Comparison of ENCODE assay signal across 31 cellular contexts in the genomic region with DNA sequence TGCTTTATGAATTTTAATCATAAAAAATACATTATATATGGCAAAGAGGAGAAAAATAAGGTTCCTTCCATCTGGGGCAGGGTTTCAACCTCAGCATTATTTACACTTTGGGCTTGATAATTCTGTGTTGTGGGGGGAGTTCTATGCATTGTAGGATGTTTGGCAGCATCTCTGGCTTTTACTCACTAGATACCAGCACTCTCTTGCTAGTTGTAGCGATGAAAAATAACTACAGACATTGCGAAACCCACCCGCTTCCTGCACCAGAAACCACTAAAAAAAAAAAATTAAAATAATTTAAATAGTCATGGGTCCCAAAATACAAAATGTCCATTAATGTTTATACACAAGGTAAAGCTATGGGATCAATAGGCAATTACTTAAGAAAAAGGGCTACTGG.
"Had no signal": no experiment of that assay in that cellular context is flagged by ENCODE, and none has a peak within 500 bp of the region (broad histone marks: within the 10 kb centered on the region; RNA-seq: fewer than 3 reads in every experiment).

No MANE protein-coding gene starts in this region.

- H3K4me3 Mint-ChIP-seq: activated naive CD8-positive, alpha-beta T cell; central memory CD8-positive, alpha-beta T cell; nephron; T-helper 2 cell treated with Interferon-gamma antibody and Interleukin-4, amounts not matched to agents 5 μg/mL and 100 μg/mL, for 36 hours had no signal

- DNase-seq: activated CD4-positive, alpha-beta T cell treated with anti-CD3 and anti-CD28 coated beads for 4 hours; activated CD4-positive, alpha-beta T cell treated with anti-CD3 and anti-CD28 coated beads, Interleukin-2, amount 50 U/mL, for 4 hours; activated CD8-positive, alpha-beta memory T cell treated with anti-CD3 and anti-CD28 coated beads for 24 hours; activated effector memory CD4-positive, alpha-beta T cell treated with Interleukin-2 at 50 U/mL for 16 hours; activated naive CD4-positive, alpha-beta T cell treated with Interleukin-2 at 50 U/mL for 16 hours; anterior cingulate cortex; dermis blood vessel endothelial cell; effector CD4-positive, alpha-beta T cell; foreskin keratinocyte; heart left ventricle; hypothalamus; kidney glomerular epithelial cell; lower lobe of right lung; mesenchymal stem cell; posterior cingulate gyrus; stimulated activated CD4-positive, alpha-beta T cell treated with anti-CD3 and anti-CD28 coated beads, Interleukin-2, amount 100 ng/mL, for 48 hours; stimulated activated naive CD8-positive, alpha-beta T cell treated with anti-CD3 and anti-CD28 coated beads, Interleukin-15, Interleukin-2, amounts not matched to agents 100 U/mL and 50 U/mL, for 24 hours; testis; transverse colon had no signal

- H3K9me3 ChIP-seq: esophagus muscularis mucosa, heart left ventricle, lower lobe of right lung, testis, transverse colon had no signal

- ATAC-seq: foreskin keratinocyte; left lobe of liver; lower lobe of right lung; right cardiac atrium; stimulated activated naive CD8-positive, alpha-beta T cell treated with anti-CD3 and anti-CD28 coated beads, Interleukin-15, Interleukin-2, amounts not matched to agents 100 U/mL and 50 U/mL, for 24 hours had no signal

- H3K27ac ChIP-seq: esophagus muscularis mucosa, foreskin keratinocyte, heart left ventricle, lower lobe of right lung, testis, transverse colon, VCaP had no signal

- H3K9me3 Mint-ChIP-seq: central memory CD8-positive, alpha-beta T cell; nephron; T-helper 2 cell treated with Interferon-gamma antibody and Interleukin-4, amounts not matched to agents 5 μg/mL and 100 μg/mL, for 36 hours had no signal

- H3K4me1 ChIP-seq: foreskin keratinocyte had no signal

- FAIRE-seq: bronchial epithelial cell, colon, TTC549, urothelium cell line had no signal

- H3K27ac Mint-ChIP-seq: activated naive CD8-positive, alpha-beta T cell; nephron; T-helper 2 cell treated with Interferon-gamma antibody and Interleukin-4, amounts not matched to agents 5 μg/mL and 100 μg/mL, for 36 hours had no signal

- H3K36me3 ChIP-seq: esophagus muscularis mucosa, heart left ventricle, lower lobe of right lung, transverse colon had no signal

- H3K27me3 ChIP-seq: esophagus muscularis mucosa, foreskin keratinocyte, heart left ventricle, testis, transverse colon had no signal

- H3K4me3 ChIP-seq: esophagus muscularis mucosa, heart left ventricle, lower lobe of right lung, testis, transverse colon had no signal

- H3K27me3 Mint-ChIP-seq: activated naive CD8-positive, alpha-beta T cell; central memory CD8-positive, alpha-beta T cell had no signal
